Comparison of ENCODE assay signal across 20 cellular contexts in genomic region chr1:101041300-101041699, GRCh38. TPM values are rescaled to one million over a fixed set of nuclear protein-coding genes. Genes with fewer than 3 reads are reported as not detected.
DNase-seq lines count a peak whose midpoint lies in the region; ATAC-seq and TF ChIP-seq lines count a peak whose summit lies in the region.
"Had no signal": no experiment of that assay in that cellular context is flagged by ENCODE, and none has a peak within 500 bp of the region (broad histone marks: within the 10 kb centered on the region; RNA-seq: fewer than 3 reads in every experiment).

No MANE protein-coding gene starts in this region.

- H3K27me3 Mint-ChIP-seq in activated T-cell treated with anti-CD3 and anti-CD28 coated beads, Interleukin-2, amount 50 U/mL, for 72 hours (ENCODE audit: low read depth) = no peaks in the 10 kb centered on the region
- no peaks in the 10 kb centered on the region for H3K27me3 Mint-ChIP-seq in activated T-cell treated with anti-CD3 and anti-CD28 coated beads, Interleukin-2, amount 50 U/mL, for 24 hours
- no peaks in the 10 kb centered on the region for H3K27me3 Mint-ChIP-seq in IgD-negative memory B cell
- H3K27me3 Mint-ChIP-seq in endodermal cell (ENCODE audit: insufficient read depth) = peaks cover 3% of the 10 kb centered on the region
- H3K27me3 Mint-ChIP-seq in stimulated activated naive B cell treated with anti-CD40 and anti-IgM and Interleukin-4, amounts not matched to agents 10 μg/mL and 1 μg/mL and 100 μg/mL, for 72 hours = no peaks in the 10 kb centered on the region
- H3K27me3 Mint-ChIP-seq: CD8-positive, alpha-beta memory T cell had no signal

- H3K4me3 Mint-ChIP-seq in activated T-cell treated with anti-CD3 and anti-CD28 coated beads, Interleukin-2, amount 50 U/mL, for 72 hours = no peak overlapping the region
- H3K4me3 Mint-ChIP-seq in activated T-cell treated with anti-CD3 and anti-CD28 coated beads, Interleukin-2, amount 50 U/mL, for 24 hours = no peak overlapping the region
- H3K4me3 Mint-ChIP-seq in IgD-negative memory B cell (peak overlapping the region in 1 of 4 donors; percentile 46), endodermal cell (no peak overlapping the region)
- peak overlapping the region in 1 of 2 donors; percentile 19 for H3K4me3 Mint-ChIP-seq in stimulated activated naive B cell treated with anti-CD40 and anti-IgM and Interleukin-4, amounts not matched to agents 10 μg/mL and 1 μg/mL and 100 μg/mL, for 72 hours
- H3K4me3 Mint-ChIP-seq: CD8-positive, alpha-beta memory T cell; HFFc6 had no signal

- H3K27ac Mint-ChIP-seq in activated T-cell treated with anti-CD3 and anti-CD28 coated beads, Interleukin-2, amount 50 U/mL, for 72 hours = peak overlapping the region; percentile 14
- no peak overlapping the region for H3K27ac Mint-ChIP-seq in activated T-cell treated with anti-CD3 and anti-CD28 coated beads, Interleukin-2, amount 50 U/mL, for 24 hours
- H3K27ac Mint-ChIP-seq in IgD-negative memory B cell (peak overlapping the region in 2 of 3 donors; percentile 18 to 44), endodermal cell (no peak overlapping the region)
- H3K27ac Mint-ChIP-seq in stimulated activated naive B cell treated with anti-CD40 and anti-IgM and Interleukin-4, amounts not matched to agents 10 μg/mL and 1 μg/mL and 100 μg/mL, for 72 hours = peak overlapping the region; percentile 63
- H3K27ac Mint-ChIP-seq: HFFc6 had no signal

- peaks cover 13 to 17% of the 10 kb centered on the region in 2 donors for H3K9me3 Mint-ChIP-seq in activated T-cell treated with anti-CD3 and anti-CD28 coated beads, Interleukin-2, amount 50 U/mL, for 72 hours
- H3K9me3 Mint-ChIP-seq in activated T-cell treated with anti-CD3 and anti-CD28 coated beads, Interleukin-2, amount 50 U/mL, for 24 hours = peaks cover 3% of the 10 kb centered on the region
- H3K9me3 Mint-ChIP-seq in IgD-negative memory B cell (peaks cover 7 to 11% (median 8%) of the 10 kb centered on the region in 3 donors), endodermal cell (peaks cover 19% of the 10 kb centered on the region)
- peaks cover 17 to 20% of the 10 kb centered on the region in 2 donors for H3K9me3 Mint-ChIP-seq in stimulated activated naive B cell treated with anti-CD40 and anti-IgM and Interleukin-4, amounts not matched to agents 10 μg/mL and 1 μg/mL and 100 μg/mL, for 72 hours

- H3K27me3 ChIP-seq in endodermal cell (ENCODE audit: control insufficient read depth, insufficient read depth, low read length, poor library complexity, severe bottlenecking) = no peaks in the 10 kb centered on the region
- H3K27me3 ChIP-seq: BLaER1 treated with 17β-estradiol and CSF1 and Interleukin-3, amounts not matched to agents 10 nM and 100 nM had no signal

- no peak for DNase-seq in activated T-cell treated with anti-CD3 and anti-CD28 coated beads, Interleukin-2, amount 50 U/mL, for 72 hours
- DNase-seq in activated T-cell treated with anti-CD3 and anti-CD28 coated beads, Interleukin-2, amount 50 U/mL, for 24 hours = no peak
- no peak for DNase-seq in endodermal cell
- no peak for DNase-seq in stimulated activated naive B cell treated with anti-CD40 and anti-IgM and Interleukin-4, amounts not matched to agents 10 μg/mL and 1 μg/mL and 100 μg/mL, for 72 hours
- no peak for DNase-seq in GF-D8 (lab: John Stamatoyannopoulos, UW)
- no peak for DNase-seq in pons (ENCODE audit: low spot score)
- DNase-seq in activated CD8-positive, alpha-beta memory T cell treated with anti-CD3 and anti-CD28 coated beads, Interleukin-2, amount 50 U/mL, for 4 hours = no peak
- DNase-seq: 8988T; CD8-positive, alpha-beta memory T cell; COR-L47; DMS 273 treated with DMSO at 0.1 percent for 48 hours; DMS53; DND-41; EL; GM23248; HFFc6; IMR-90 had no signal

- peaks cover 30% of the 10 kb centered on the region for H3K36me3 ChIP-seq in endodermal cell (ENCODE audit: control insufficient read depth, insufficient read depth, low read length)

- no peak overlapping the region for H3K27ac ChIP-seq in endodermal cell (ENCODE audit: low read depth, low read length)
- H3K27ac ChIP-seq: BLaER1 treated with 17β-estradiol and CSF1 and Interleukin-3, amounts not matched to agents 10 nM and 100 nM; GM23248 had no signal

- peaks cover 34% of the 10 kb centered on the region for H3K9me3 ChIP-seq in endodermal cell (ENCODE audit: control insufficient read depth, low read length)

- no peak for ATAC-seq in activated T-cell treated with anti-CD3 and anti-CD28 coated beads, Interleukin-2, amount 50 U/mL, for 72 hours (replicated peaks in 1 of 2)
- ATAC-seq in stimulated activated naive B cell treated with anti-CD40 and anti-IgM and Interleukin-4, amounts not matched to agents 10 μg/mL and 1 μg/mL and 100 μg/mL, for 72 hours (replicated peaks) = peak in 1 of 2 donors; percentile 23

- 100% methylated on average over 1 of the region's 1 CpG; no CpG with 5 or more reads in 1 of the 2 experiments for WGBS in endodermal cell (ENCODE audit: insufficient coverage in 1 of 2, insufficient read length in 1 of 2), 2 experiments

- H3K4me3 ChIP-seq in endodermal cell (ENCODE audit: low read length) = peak overlapping the region; percentile 29
- H3K4me3 ChIP-seq: GM23248, HAP-1 had no signal

- H3K4me1 Mint-ChIP-seq in activated T-cell treated with anti-CD3 and anti-CD28 coated beads, Interleukin-2, amount 50 U/mL, for 72 hours (ENCODE audit: low read depth) = peaks cover 10% of the 10 kb centered on the region
- peaks cover 31% of the 10 kb centered on the region for H3K4me1 Mint-ChIP-seq in activated T-cell treated with anti-CD3 and anti-CD28 coated beads, Interleukin-2, amount 50 U/mL, for 24 hours (ENCODE audit: low read depth)
- H3K4me1 Mint-ChIP-seq in IgD-negative memory B cell (peaks cover 11 to 26% (median 11%) of the 10 kb centered on the region in 3 donors), endodermal cell (peaks cover 6% of the 10 kb centered on the region)
- peaks cover 21 to 29% of the 10 kb centered on the region in 2 donors for H3K4me1 Mint-ChIP-seq in stimulated activated naive B cell treated with anti-CD40 and anti-IgM and Interleukin-4, amounts not matched to agents 10 μg/mL and 1 μg/mL and 100 μg/mL, for 72 hours

- no peak overlapping the region for H3K9ac ChIP-seq in endodermal cell (ENCODE audit: extremely low read depth, low read length, poor library complexity, severe bottlenecking)
- H3K9ac ChIP-seq: BLaER1 treated with 17β-estradiol and CSF1 and Interleukin-3, amounts not matched to agents 10 nM and 100 nM; GM23248 had no signal

- no peak for TF ChIP-seq CTCF in endodermal cell (conservative IDR thresholded peaks at IDR 0.05)

- H3K36me3 Mint-ChIP-seq in activated T-cell treated with anti-CD3 and anti-CD28 coated beads, Interleukin-2, amount 50 U/mL, for 72 hours (ENCODE audit: insufficient read depth in 2 of 2) = peaks cover 24 to 38% of the 10 kb centered on the region in 2 donors
- H3K36me3 Mint-ChIP-seq in activated T-cell treated with anti-CD3 and anti-CD28 coated beads, Interleukin-2, amount 50 U/mL, for 24 hours (ENCODE audit: low read depth) = peaks cover 28% of the 10 kb centered on the region
- peaks cover 11% of the 10 kb centered on the region for H3K36me3 Mint-ChIP-seq in IgD-negative memory B cell
- peaks cover 37% of the 10 kb centered on the region for H3K36me3 Mint-ChIP-seq in endodermal cell (ENCODE audit: low read depth)
- H3K36me3 Mint-ChIP-seq in stimulated activated naive B cell treated with anti-CD40 and anti-IgM and Interleukin-4, amounts not matched to agents 10 μg/mL and 1 μg/mL and 100 μg/mL, for 72 hours = peaks cover 47 to 52% of the 10 kb centered on the region in 2 donors

- H3K4me1 ChIP-seq in endodermal cell (ENCODE audit: control insufficient read depth, insufficient read depth, low read length) = no peaks in the 10 kb centered on the region
- H3K4me1 ChIP-seq: HAP-1 had no signal

RNA-seq across cellular contexts. Expression of gene DPH5, which starts 15.7 kb away (rescaled TPM):
- 10 to 100 TPM; 50.2 to 64.2 TPM for total RNA-seq in activated T-cell treated with anti-CD3 and anti-CD28 coated beads, Interleukin-2, amount 50 U/mL, for 72 hours
- polyA plus RNA-seq in IgD-negative memory B cell = 30.5 TPM
- total RNA-seq in endodermal cell = 10 to 100 TPM; 38.7 to 40.4 TPM
- 56.0 TPM for polyA plus RNA-seq in endodermal cell (2013, experiment 1 of 2)
- 47.3 TPM for polyA plus RNA-seq in endodermal cell (2013, experiment 2 of 2)

Comparison
In these comparisons a context has a peak if more than half of its experiments do, and no peak if none do; other contexts are left out.
1. H3K27ac Mint-ChIP-seq: peak in activated T-cell treated with anti-CD3 and anti-CD28 coated beads, Interleukin-2, amount 50 U/mL, for 72 hours (single experiment), IgD-negative memory B cell (2 of 3) and stimulated activated naive B cell treated with anti-CD40 and anti-IgM and Interleukin-4, amounts not matched to agents 10 μg/mL and 1 μg/mL and 100 μg/mL, for 72 hours (single experiment); none in activated T-cell treated with anti-CD3 and anti-CD28 coated beads, Interleukin-2, amount 50 U/mL, for 24 hours (single experiment) and endodermal cell (single experiment).